In the genomic region with DNA sequence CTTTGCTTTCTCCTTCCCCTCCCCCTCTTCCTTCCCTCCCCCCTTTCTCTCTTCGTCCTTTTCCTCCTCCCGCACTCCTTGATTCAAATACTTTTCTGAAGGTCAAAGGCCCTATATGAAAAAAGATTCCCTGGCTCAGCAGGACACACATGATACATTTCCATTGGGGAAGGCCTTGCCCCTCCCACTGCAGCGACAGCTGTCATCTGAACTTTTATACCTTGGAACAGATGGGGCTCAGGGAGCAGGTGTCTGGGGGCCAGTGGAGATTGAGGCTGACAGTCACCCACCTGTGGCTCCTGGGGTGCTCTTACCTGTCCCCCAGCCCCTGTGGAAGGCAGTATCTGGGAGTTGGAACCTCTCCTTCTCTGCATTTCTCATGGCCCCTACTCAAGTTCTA, we compare ENCODE assay signal across 19 cellular contexts.
"Had no signal": no experiment of that assay in that cellular context is flagged by ENCODE, and none has a peak within 500 bp of the region (broad histone marks: within the 10 kb centered on the region; RNA-seq: fewer than 3 reads in every experiment).

No MANE protein-coding gene starts in this region.

- H3K4me3 ChIP-seq: gastrocnemius medialis, heart left ventricle, left ventricle myocardium inferior, tibial nerve had no signal

- H3K9me3 ChIP-seq: gastrocnemius medialis, heart left ventricle, left ventricle myocardium inferior had no signal

- H3K27ac ChIP-seq: brain microvascular endothelial cell, gastrocnemius medialis, heart left ventricle, left ventricle myocardium inferior, tibial nerve had no signal

- ATAC-seq: activated CD8-positive, alpha-beta T cell treated with anti-CD3 and anti-CD28 coated beads, Interleukin-2, amount 10 ng/mL, durations not matched to agents 7 days and 5 days; activated T-cell treated with anti-CD3 and anti-CD28 coated beads, Interleukin-2, amount 50 U/mL, for 4 hours; gastrocnemius medialis; heart left ventricle had no signal

- H3K27me3 ChIP-seq: brain microvascular endothelial cell had no signal

- H3K9me3 Mint-ChIP-seq: activated CD4-positive, alpha-beta T cell treated with anti-CD3 and anti-CD28 coated beads, Interleukin-2, amount 10 ng/mL, durations not matched to agents 7 days and 5 days; activated T-cell treated with anti-CD3 and anti-CD28 coated beads, Interleukin-2, amount 50 U/mL, for 4 hours; stimulated activated naive CD8-positive, alpha-beta T cell treated with anti-CD3 and anti-CD28 coated beads, Interleukin-15, Interleukin-2, amounts not matched to agents 100 ng/mL and 50 ng/mL, for 24 hours had no signal

- H3K36me3 ChIP-seq: brain microvascular endothelial cell, gastrocnemius medialis, heart left ventricle, left ventricle myocardium inferior, tibial nerve had no signal

- H3K4me1 ChIP-seq: gastrocnemius medialis, tibial nerve had no signal

- DNase-seq: activated CD4-positive, alpha-beta T cell treated with anti-CD3 and anti-CD28 coated beads, Interleukin-2, amount 10 ng/mL, durations not matched to agents 7 days and 5 days; activated CD8-positive, alpha-beta T cell treated with anti-CD3 and anti-CD28 coated beads, Interleukin-2, amount 10 ng/mL, durations not matched to agents 7 days and 5 days; activated effector memory CD4-positive, alpha-beta T cell treated with Interleukin-2 at 50 U/mL for 16 hours; activated naive CD4-positive, alpha-beta T cell treated with anti-CD3 and anti-CD28 coated beads, Interleukin-2, amount 50 U/mL, for 16 hours; activated T-cell treated with anti-CD3 and anti-CD28 coated beads, Interleukin-2, amount 50 U/mL, for 4 hours; aorta; brain microvascular endothelial cell; central memory CD4-positive, alpha-beta T cell; gastrocnemius medialis; heart left ventricle; kidney; left ventricle myocardium inferior; mammary epithelial cell; stimulated activated CD4-positive, alpha-beta T cell treated with anti-CD3 and anti-CD28 coated beads, Interleukin-12 subunit alpha, Interleukin-12 subunit beta, amount 100 ng/mL, for 4 hours; stimulated activated CD4-positive, alpha-beta T cell treated with anti-CD3 and anti-CD28 coated beads, Interleukin-2, amount 100 ng/mL, for 24 hours; T-helper 9 cell had no signal

- H3K27me3 Mint-ChIP-seq: activated CD4-positive, alpha-beta T cell treated with anti-CD3 and anti-CD28 coated beads, Interleukin-2, amount 10 ng/mL, durations not matched to agents 7 days and 5 days; stimulated activated naive CD8-positive, alpha-beta T cell treated with anti-CD3 and anti-CD28 coated beads, Interleukin-15, Interleukin-2, amounts not matched to agents 100 ng/mL and 50 ng/mL, for 24 hours had no signal

- H3K4me3 Mint-ChIP-seq: activated CD4-positive, alpha-beta T cell treated with anti-CD3 and anti-CD28 coated beads, Interleukin-2, amount 10 ng/mL, durations not matched to agents 7 days and 5 days; activated CD8-positive, alpha-beta T cell treated with anti-CD3 and anti-CD28 coated beads, Interleukin-2, amount 10 ng/mL, durations not matched to agents 7 days and 5 days; activated T-cell treated with anti-CD3 and anti-CD28 coated beads, Interleukin-2, amount 50 U/mL, for 4 hours; stimulated activated naive CD8-positive, alpha-beta T cell treated with anti-CD3 and anti-CD28 coated beads, Interleukin-15, Interleukin-2, amounts not matched to agents 100 ng/mL and 50 ng/mL, for 24 hours had no signal

- H3K27ac Mint-ChIP-seq: activated CD4-positive, alpha-beta T cell treated with anti-CD3 and anti-CD28 coated beads, Interleukin-2, amount 10 ng/mL, durations not matched to agents 7 days and 5 days; activated CD8-positive, alpha-beta T cell treated with anti-CD3 and anti-CD28 coated beads, Interleukin-2, amount 10 ng/mL, durations not matched to agents 7 days and 5 days; progenitor cell of endocrine pancreas; stimulated activated naive CD8-positive, alpha-beta T cell treated with anti-CD3 and anti-CD28 coated beads, Interleukin-15, Interleukin-2, amounts not matched to agents 100 ng/mL and 50 ng/mL, for 24 hours had no signal
